ENCODE assay signal across 36 cellular contexts in genomic region chr16:61480250-61480649, GRCh38.
DNase-seq lines count a peak whose midpoint lies in the region; ATAC-seq, FAIRE-seq and TF ChIP-seq lines count a peak whose summit lies in the region.
"Had no signal": no experiment of that assay in that cellular context is flagged by ENCODE, and none has a peak within 500 bp of the region (broad histone marks: within the 10 kb centered on the region; RNA-seq: fewer than 3 reads in every experiment).

No MANE protein-coding gene starts in this region.

- no peak for TF ChIP-seq POLR2A in HepG2 (IDR thresholded peaks at IDR 0.05; ENCODE audit: insufficient read depth in 1 of 2, low read depth in 2 of 2, low read length in 2 of 2)
- TF ChIP-seq POLR2A in right lobe of liver (IDR thresholded peaks at IDR 0.05): no peak
- TF ChIP-seq POLR2A in IMR-90 (IDR thresholded peaks at IDR 0.05; ENCODE audit: low read depth, low read length): no peak
- TF ChIP-seq POLR2A in K562 (conservative IDR thresholded peaks at IDR 0.05): no peak
- no peak for TF ChIP-seq POLR2A in H1 (IDR thresholded peaks at IDR 0.05; ENCODE audit: control extremely low read depth in 1 of 2, low read depth in 2 of 2, low read length in 2 of 2)

- no peaks in the 10 kb centered on the region for H3K4me1 Mint-ChIP-seq in activated CD4-positive, alpha-beta T cell treated with anti-CD3 and anti-CD28 coated beads for 36 hours
- H3K4me1 Mint-ChIP-seq: B cell; CD14-positive monocyte; CD4-positive, alpha-beta memory T cell; CD4-positive, CD25-positive, alpha-beta regulatory T cell; CD8-positive, alpha-beta memory T cell had no signal

- no peaks in the 10 kb centered on the region for H3K36me3 Mint-ChIP-seq in activated CD4-positive, alpha-beta T cell treated with anti-CD3 and anti-CD28 coated beads for 36 hours (ENCODE audit: low read depth)
- H3K36me3 Mint-ChIP-seq: CD14-positive monocyte; CD4-positive, alpha-beta memory T cell; CD4-positive, CD25-positive, alpha-beta regulatory T cell; CD8-positive, alpha-beta memory T cell; CD8-positive, alpha-beta T cell had no signal

- no peaks in the 10 kb centered on the region for H3K9me1 ChIP-seq in IMR-90 (ENCODE audit: insufficient read depth, low read length)
- H3K9me1 ChIP-seq in K562 (ENCODE audit: control insufficient read depth, insufficient read depth, low read length): no peaks in the 10 kb centered on the region

- H2BK15ac ChIP-seq in IMR-90 (ENCODE audit: low read depth, low read length): no peak overlapping the region
- H2BK15ac ChIP-seq in H1 (ENCODE audit: low read length): no peak overlapping the region

- H3K9me3 ChIP-seq in HepG2 (ENCODE audit: low read length) (peaks cover 72% of the 10 kb centered on the region), right lobe of liver (no peaks in the 10 kb centered on the region), IMR-90 (ENCODE audit: control insufficient read depth, insufficient read depth, low read length) (peaks cover 2% of the 10 kb centered on the region; the same call in 1 of the 2 replicates), K562 (replicated peaks; ENCODE audit: control insufficient read depth, insufficient read depth, low read depth, low read length) (no peaks in the 10 kb centered on the region), H1 (ENCODE audit: insufficient read depth in 2 of 2, low read depth in 1 of 2, low read length in 1 of 2) (no peaks in the 10 kb centered on the region), hepatocyte (ENCODE audit: low read depth) (no peaks in the 10 kb centered on the region)
- H3K9me3 ChIP-seq: A549; BE2C; BLaER1; BLaER1 treated with 17β-estradiol and CSF1 and Interleukin-3, amounts not matched to agents 10 nM and 100 nM; Caco-2 had no signal

- H4K20me1 ChIP-seq in HepG2 (ENCODE audit: insufficient read depth, low read length) (no peaks in the 10 kb centered on the region), IMR-90 (ENCODE audit: insufficient read depth, low read length) (no peaks in the 10 kb centered on the region), K562 (replicated peaks; ENCODE audit: control insufficient read depth, insufficient read depth, low read length) (no peaks in the 10 kb centered on the region), H1 (replicated peaks in 1 of 2; ENCODE audit: control insufficient read depth in 1 of 2, insufficient read depth in 2 of 2, low read length in 2 of 2) (no peaks in the 10 kb centered on the region), hepatocyte (ENCODE audit: insufficient read depth, poor library complexity, severe bottlenecking) (no peaks in the 10 kb centered on the region)
- H4K20me1 ChIP-seq: BLaER1; BLaER1 treated with 17β-estradiol and CSF1 and Interleukin-3, amounts not matched to agents 10 nM and 100 nM had no signal

- H3K79me2 ChIP-seq in HepG2 (ENCODE audit: insufficient read depth, low read length): no peaks in the 10 kb centered on the region
- no peaks in the 10 kb centered on the region for H3K79me2 ChIP-seq in K562 (ENCODE audit: control insufficient read depth, insufficient read depth, low read length)
- no peaks in the 10 kb centered on the region for H3K79me2 ChIP-seq in H1 (ENCODE audit: control insufficient read depth in 1 of 2, insufficient read depth in 2 of 2, low read length in 2 of 2)
- H3K79me2 ChIP-seq in hepatocyte: no peaks in the 10 kb centered on the region

- no peak overlapping the region for H2BK120ac ChIP-seq in IMR-90 (ENCODE audit: low read depth, low read length)
- no peak overlapping the region for H2BK120ac ChIP-seq in H1 (replicated peaks; ENCODE audit: low read depth, low read length)

- no peaks in the 10 kb centered on the region for H3K23me2 ChIP-seq in H1 (ENCODE audit: low read depth, low read length)

- H3K18ac ChIP-seq in IMR-90 (ENCODE audit: low read depth, low read length) (no peak overlapping the region), H1 (ENCODE audit: extremely low read depth, low read length) (no peak overlapping the region)

- no peak overlapping the region for H2AK9ac ChIP-seq in IMR-90 (replicated peaks; ENCODE audit: low read depth, low read length, poor library complexity)

- BruUV-seq in HepG2 (replicated peaks; lab: Mats Ljungman, UMichigan) (no TSS peak), IMR-90 (replicated peaks; lab: Mats Ljungman, UMichigan) (no TSS peak), K562 (replicated peaks; lab: Mats Ljungman, UMichigan) (no TSS peak)

- TF ChIP-seq EP300 in HepG2 (IDR thresholded peaks at IDR 0.05; ENCODE audit: low read depth in 2 of 2, low read length in 2 of 2): no peak
- TF ChIP-seq EP300 in HepG2 (CRISPR knock-in tag; IDR thresholded peaks at IDR 0.05; ENCODE audit: borderline replicate concordance): no peak
- TF ChIP-seq EP300 in K562 (IDR thresholded peaks at IDR 0.05; ENCODE audit: low read length): no peak
- TF ChIP-seq EP300 in H1 (IDR thresholded peaks at IDR 0.05; ENCODE audit: borderline replicate concordance in 1 of 2, low read depth in 2 of 2, low read length in 2 of 2): no peak

- no peak overlapping the region for H2BK12ac ChIP-seq in H1 (ENCODE audit: low read depth, low read length)

- POLR2A ChIA-PET in HepG2 (lab: Yijun Ruan, JAX): no interaction called here
- POLR2A ChIA-PET in IMR-90 (lab: Charles Lee; ENCODE audit: unreplicated experiment): interaction anchor here (0.5 kb wide), 1 partner anchor 688 kb away, joined by 8 read pairs; no protein-coding TSS in a partner anchor
- POLR2A ChIA-PET in K562 (lab: Yijun Ruan, JAX): no interaction called here
- POLR2A ChIA-PET in H1 (lab: Charles Lee; ENCODE audit: partially characterized antibody): no interaction called here
- POLR2A ChIA-PET in activated CD4-positive, alpha-beta T cell treated with anti-CD3 and anti-CD28 coated beads for 36 hours (lab: Charles Lee): no interaction called here

- H3K4me1 ChIP-seq in HepG2 (ENCODE audit: insufficient read depth, low read length) (no peaks in the 10 kb centered on the region), right lobe of liver (no peaks in the 10 kb centered on the region), IMR-90 (ENCODE audit: control insufficient read depth, insufficient read depth, low read length) (no peaks in the 10 kb centered on the region), K562 (replicated peaks in 1 of 2; ENCODE audit: control insufficient read depth in 2 of 2, insufficient read depth in 2 of 2, low read length in 2 of 2) (no peaks in the 10 kb centered on the region), H1 (replicated peaks in 1 of 4; ENCODE audit: control insufficient read depth in 3 of 4, insufficient read depth in 4 of 4, low read length in 3 of 4) (no peaks in the 10 kb centered on the region), hepatocyte (ENCODE audit: insufficient read depth) (no peaks in the 10 kb centered on the region)
- H3K4me1 ChIP-seq: A549; BE2C; BLaER1; BLaER1 treated with 17β-estradiol and CSF1 and Interleukin-3, amounts not matched to agents 10 nM and 100 nM; Caco-2 had no signal

- no peak for DNase-seq in HepG2 (ENCODE audit: low spot score)
- no peak for DNase-seq in right lobe of liver
- DNase-seq in IMR-90: no peak
- DNase-seq in K562 (ENCODE audit: extremely low read depth in 1 of 4, low spot score in 3 of 4): no peak
- no peak for DNase-seq in H1 (ENCODE audit: low read depth in 1 of 2, low spot score in 2 of 2)
- no peak for DNase-seq in activated CD4-positive, alpha-beta T cell treated with anti-CD3 and anti-CD28 coated beads for 36 hours
- DNase-seq in hepatocyte (ENCODE audit: low spot score): no peak
- DNase-seq in NCI-H526 treated with DMSO at 0.1 percent for 48 hours (lab: John Stamatoyannopoulos, UW): no peak
- DNase-seq: 8988T; ACHN; AML-193; BE2C; C1 segment of cervical spinal cord; Caco-2; Calu3; CD4-positive, alpha-beta memory T cell; CD4-positive, alpha-beta T cell; CD4-positive, CD25-positive, alpha-beta regulatory T cell; CD8-positive, alpha-beta memory T cell; CD8-positive, alpha-beta T cell; COR-L47; DMS 273 treated with DMSO at 0.1 percent for 48 hours; DMS153; DMS53; DMS79; DMS79 treated with DMSO at 0.1 percent for 48 hours; DND-41; EL had no signal

- H3K4me2 ChIP-seq in HepG2 (ENCODE audit: low read depth, low read length) (no peak overlapping the region), IMR-90 (ENCODE audit: low read depth, low read length) (no peak overlapping the region), K562 (ENCODE audit: insufficient read depth, low read length) (no peak overlapping the region), H1 (ENCODE audit: insufficient read depth in 1 of 2, low read depth in 2 of 2, low read length in 2 of 2) (no peak overlapping the region), hepatocyte (no peak overlapping the region)
- H3K4me2 ChIP-seq: A549; BLaER1; BLaER1 treated with 17β-estradiol and CSF1 and Interleukin-3, amounts not matched to agents 10 nM and 100 nM had no signal

- H4K91ac ChIP-seq in IMR-90 (ENCODE audit: insufficient read depth, low read depth, low read length) (no peak overlapping the region), H1 (replicated peaks; ENCODE audit: insufficient read length, low read length) (no peak overlapping the region)

- H3K27me3 ChIP-seq in HepG2 (ENCODE audit: control insufficient read depth in 1 of 2, insufficient read depth in 2 of 2, low read length in 2 of 2) (no peaks in the 10 kb centered on the region), right lobe of liver (no peaks in the 10 kb centered on the region), IMR-90 (ENCODE audit: control insufficient read depth, insufficient read depth, low read length) (no peaks in the 10 kb centered on the region), K562 (ENCODE audit: control insufficient read depth in 2 of 2, insufficient read depth in 2 of 2, low read length in 2 of 2) (no peaks in the 10 kb centered on the region), H1 (replicated peaks in 1 of 4; ENCODE audit: control insufficient read depth in 3 of 4, extremely low read depth in 1 of 4, insufficient read depth in 3 of 4, low read length in 3 of 4) (no peaks in the 10 kb centered on the region), hepatocyte (no peaks in the 10 kb centered on the region)
- H3K27me3 ChIP-seq: BE2C; BLaER1; BLaER1 treated with 17β-estradiol and CSF1 and Interleukin-3, amounts not matched to agents 10 nM and 100 nM had no signal

- H3K4me3 ChIP-seq in HepG2 (replicated peaks in 1 of 3; ENCODE audit: insufficient read depth in 1 of 3, low read depth in 2 of 3, low read length in 3 of 3) (no peak overlapping the region), right lobe of liver (no peak overlapping the region), IMR-90 (ENCODE audit: insufficient read depth, low read depth, low read length) (no peak overlapping the region), K562 (no peak overlapping the region), H1 (ENCODE audit: extremely low read depth in 1 of 4, insufficient read depth in 2 of 4, low read depth in 3 of 4, low read length in 4 of 4) (no peak overlapping the region), hepatocyte (no peak overlapping the region)
- H3K4me3 ChIP-seq: A549; BLaER1; BLaER1 treated with 17β-estradiol and CSF1 and Interleukin-3, amounts not matched to agents 10 nM and 100 nM had no signal

- H2BK5ac ChIP-seq in IMR-90 (ENCODE audit: low read depth, low read length, poor library complexity, severe bottlenecking) (no peak overlapping the region), H1 (ENCODE audit: low read depth, low read length) (no peak overlapping the region)

- no peak for ATAC-seq in HepG2
- no peak for ATAC-seq in right lobe of liver
- no peak for ATAC-seq in IMR-90 (ENCODE audit: low read depth)
- no peak for ATAC-seq in K562
- no peak for ATAC-seq in activated CD4-positive, alpha-beta T cell treated with anti-CD3 and anti-CD28 coated beads for 36 hours
- ATAC-seq: A549; CD8-positive, alpha-beta T cell had no signal

- no peak overlapping the region for H3K56ac ChIP-seq in IMR-90 (ENCODE audit: extremely low read depth, insufficient read depth, low read length)
- no peak overlapping the region for H3K56ac ChIP-seq in H1 (replicated peaks; ENCODE audit: insufficient read length, low read depth, low read length)

- H2AFZ ChIP-seq in HepG2 (ENCODE audit: low read length) (no peak overlapping the region), IMR-90 (replicated peaks; ENCODE audit: low read length, poor library complexity) (no peak overlapping the region), K562 (ENCODE audit: low read depth, low read length) (no peak overlapping the region), H1 (ENCODE audit: low read length) (no peak overlapping the region), hepatocyte (no peak overlapping the region)

- no peaks in the 10 kb centered on the region for H3K9me2 ChIP-seq in hepatocyte (replicated peaks; ENCODE audit: insufficient read depth)

- no peaks in the 10 kb centered on the region for H3K27me3 Mint-ChIP-seq in activated CD4-positive, alpha-beta T cell treated with anti-CD3 and anti-CD28 coated beads for 36 hours
- H3K27me3 Mint-ChIP-seq: B cell; CD4-positive, alpha-beta memory T cell; CD4-positive, alpha-beta T cell; CD4-positive, CD25-positive, alpha-beta regulatory T cell; CD8-positive, alpha-beta memory T cell had no signal

- WGBS in HepG2 (ENCODE audit: low lambda C conversion rate): 0% methylated on average over 1 of the region's 1 CpG
- WGBS in right lobe of liver (ENCODE audit: insufficient coverage, low coverage, low lambda C conversion rate, missing lambda C conversion rate): 62% methylated on average over 1 of the region's 1 CpG
- no CpG with 5 or more reads among the region's 1 CpG for whole genome bisulfite sequencing in IMR-90 (ENCODE audit: extremely low coverage in 2 of 2, insufficient read length in 1 of 2), 2 experiments
- 6% methylated on average over 1 of the region's 1 CpG for WGBS in K562 (ENCODE audit: insufficient coverage, low coverage, missing lambda C conversion rate)
- 86% methylated on average over 1 of the region's 1 CpG; no CpG with 5 or more reads in 1 of the 2 experiments for whole genome bisulfite sequencing in H1 (ENCODE audit: extremely low coverage in 1 of 2, insufficient coverage in 1 of 2, insufficient read length in 1 of 2, insufficient replicate concordance in 2 of 2, low coverage in 1 of 2, low lambda C conversion rate in 2 of 2, missing lambda C conversion rate in 1 of 2), 2 experiments
- WGBS in hepatocyte (ENCODE audit: low lambda C conversion rate, missing lambda C conversion rate): 92% methylated on average over 1 of the region's 1 CpG

- H4K5ac ChIP-seq in IMR-90 (ENCODE audit: low read depth, low read length): no peak overlapping the region
- no peak overlapping the region for H4K5ac ChIP-seq in H1 (ENCODE audit: insufficient read length, low read depth, low read length)

- TF ChIP-seq CTCF in HepG2 (CRISPR knock-in tag; IDR thresholded peaks at IDR 0.05) (no peak), right lobe of liver (IDR thresholded peaks at IDR 0.05) (no peak), IMR-90 (conservative IDR thresholded peaks at IDR 0.05; ENCODE audit: low read depth, low read length) (no peak), K562 (IDR thresholded peaks at IDR 0.05 in 2 of 3, conservative IDR thresholded peaks at IDR 0.05 in 1 of 3; ENCODE audit: insufficient read depth in 2 of 3, low read depth in 1 of 3, low read length in 3 of 3) (no peak), H1 (IDR thresholded peaks at IDR 0.05; ENCODE audit: control extremely low read depth in 1 of 3, insufficient read depth in 1 of 3, low read depth in 1 of 3, low read length in 3 of 3) (no peak), hepatocyte (IDR thresholded peaks at IDR 0.05; ENCODE audit: poor library complexity) (no peak)

- H3K27ac Mint-ChIP-seq in activated CD4-positive, alpha-beta T cell treated with anti-CD3 and anti-CD28 coated beads for 36 hours: no peak overlapping the region
- H3K27ac Mint-ChIP-seq: B cell; CD14-positive monocyte; CD4-positive, alpha-beta memory T cell; CD4-positive, alpha-beta T cell; CD4-positive, CD25-positive, alpha-beta regulatory T cell; CD8-positive, alpha-beta memory T cell; CD8-positive, alpha-beta T cell had no signal

- H3K14ac ChIP-seq in IMR-90 (replicated peaks; ENCODE audit: low read depth, low read length): no peak overlapping the region
- no peak overlapping the region for H3K14ac ChIP-seq in H1 (ENCODE audit: insufficient read length)

- FAIRE-seq in HepG2 (lab: Jason Lieb, UNC): no peak
- no peak for FAIRE-seq in K562 (lab: Jason Lieb, UNC)
- FAIRE-seq in H1 (lab: Jason Lieb, UNC): no peak
- FAIRE-seq: A549, D721Med had no signal

- H3K4ac ChIP-seq in IMR-90 (ENCODE audit: low read depth, low read length) (no peak overlapping the region), H1 (replicated peaks; ENCODE audit: insufficient read length, low read depth, low read length) (no peak overlapping the region)

- H4K8ac ChIP-seq in IMR-90 (ENCODE audit: low read depth in 2 of 2, low read length in 2 of 2) (no peak overlapping the region), H1 (ENCODE audit: extremely low read depth, insufficient read depth, low read length) (no peak overlapping the region)

- no peak overlapping the region for H3K4me3 Mint-ChIP-seq in activated CD4-positive, alpha-beta T cell treated with anti-CD3 and anti-CD28 coated beads for 36 hours
- H3K4me3 Mint-ChIP-seq: B cell; CD14-positive monocyte; CD4-positive, alpha-beta memory T cell; CD4-positive, alpha-beta T cell; CD4-positive, CD25-positive, alpha-beta regulatory T cell; CD8-positive, alpha-beta memory T cell; CD8-positive, alpha-beta T cell had no signal

- H3K23ac ChIP-seq in IMR-90 (ENCODE audit: low read depth, low read length) (no peak overlapping the region), H1 (ENCODE audit: insufficient read length) (no peak overlapping the region)

- TF ChIP-seq RAD21 in HepG2 (CRISPR knock-in tag; IDR thresholded peaks at IDR 0.05) (no peak), IMR-90 (IDR thresholded peaks at IDR 0.05; ENCODE audit: low read length) (no peak), K562 (CRISPR knock-in tag; conservative IDR thresholded peaks at IDR 0.05 in 1 of 2, IDR thresholded peaks at IDR 0.05 in 1 of 2) (no peak), H1 (IDR thresholded peaks at IDR 0.05 in 1 of 2, conservative IDR thresholded peaks at IDR 0.05 in 1 of 2; ENCODE audit: low read depth in 2 of 2, low read length in 2 of 2) (no peak)

- H2BK20ac ChIP-seq in IMR-90 (ENCODE audit: low read depth, low read length): no peak overlapping the region
- H2BK20ac ChIP-seq in H1 (ENCODE audit: low read length): no peak overlapping the region

- H3K9ac ChIP-seq in HepG2 (ENCODE audit: insufficient read depth, low read depth, low read length) (no peak overlapping the region), IMR-90 (ENCODE audit: low read depth, low read length) (no peak overlapping the region), K562 (ENCODE audit: insufficient read depth in 1 of 2, low read depth in 2 of 2, low read length in 2 of 2) (no peak overlapping the region), H1 (replicated peaks in 1 of 4; ENCODE audit: extremely low read depth in 1 of 4, low read depth in 3 of 4, low read length in 3 of 4) (no peak overlapping the region)
- H3K9ac ChIP-seq: BLaER1; BLaER1 treated with 17β-estradiol and CSF1 and Interleukin-3, amounts not matched to agents 10 nM and 100 nM had no signal

- H2AK5ac ChIP-seq in IMR-90 (ENCODE audit: low read depth, low read length): no peak overlapping the region
- H2AK5ac ChIP-seq in H1 (ENCODE audit: low read depth, low read length): no peak overlapping the region

- peaks cover 21% of the 10 kb centered on the region for H3K9me3 Mint-ChIP-seq in activated CD4-positive, alpha-beta T cell treated with anti-CD3 and anti-CD28 coated beads for 36 hours (ENCODE audit: low read depth)

- dilution Hi-C loops in IMR-90 (cut with HindIII; ENCODE audit: low sequenced_read_pairs, unreplicated experiment): no loop called here

- H3K27ac ChIP-seq in HepG2 (ENCODE audit: extremely low read length, insufficient read depth, low read length) (no peak overlapping the region), right lobe of liver (no peak overlapping the region), IMR-90 (ENCODE audit: insufficient read depth, low read length) (no peak overlapping the region), K562 (ENCODE audit: extremely low read depth, low read depth, low read length) (no peak overlapping the region), H1 (ENCODE audit: low read depth, low read length) (no peak overlapping the region), hepatocyte (no peak overlapping the region)
- H3K27ac ChIP-seq: 22Rv1; A549; BLaER1; BLaER1 treated with 17β-estradiol and CSF1 and Interleukin-3, amounts not matched to agents 10 nM and 100 nM; C4-2B had no signal

- intact Hi-C loops in HepG2 (cut with micrococcal nuclease; ENCODE audit: unreplicated experiment) (no loop called here), right lobe of liver (cut with DNase I) (no loop called here), IMR-90 (cut with micrococcal nuclease) (no loop called here), K562 (cut with micrococcal nuclease) (no loop called here)
- intact Hi-C loops in activated CD4-positive, alpha-beta T cell treated with anti-CD3 and anti-CD28 coated beads for 36 hours (cut with DNase I, micrococcal nuclease): no loop called here

- H3K36me3 ChIP-seq in HepG2 (replicated peaks in 1 of 2; ENCODE audit: control insufficient read depth in 1 of 2, insufficient read depth in 2 of 2, low read length in 2 of 2) (no peaks in the 10 kb centered on the region), right lobe of liver (no peaks in the 10 kb centered on the region), IMR-90 (ENCODE audit: control insufficient read depth, insufficient read depth, low read length) (no peaks in the 10 kb centered on the region), K562 (ENCODE audit: control insufficient read depth, insufficient read depth, low read length) (no peaks in the 10 kb centered on the region), H1 (ENCODE audit: control insufficient read depth in 2 of 4, insufficient read depth in 4 of 4, low read length in 3 of 4) (no peaks in the 10 kb centered on the region), hepatocyte (replicated peaks; ENCODE audit: insufficient read depth, low read depth) (no peaks in the 10 kb centered on the region)
- H3K36me3 ChIP-seq: BE2C; BLaER1; BLaER1 treated with 17β-estradiol and CSF1 and Interleukin-3, amounts not matched to agents 10 nM and 100 nM had no signal

- H3K79me1 ChIP-seq in IMR-90 (ENCODE audit: low read depth in 1 of 2, low read length in 2 of 2) (no peaks in the 10 kb centered on the region), H1 (ENCODE audit: low read depth, low read length) (no peaks in the 10 kb centered on the region)

- in situ Hi-C loops in HepG2 (cut with HindIII; ENCODE audit: extremely low pct_ligation_motif_present, low pct_unique_long_range_greater_than_20kb) (no loop called here), IMR-90 (cut with MboI; ENCODE audit: low sequenced_read_pairs) (no loop called here), K562 (cut with MboI) (no loop called here)

- CTCF ChIA-PET in HepG2 (lab: Yijun Ruan, JAX; ENCODE audit: low intra/inter-chr PET ratio, low total read pairs): no interaction called here
- CTCF ChIA-PET in IMR-90 (lab: Yijun Ruan, JAX): no interaction called here
- CTCF ChIA-PET in K562 (lab: Yijun Ruan, JAX; ENCODE audit: low intra/inter-chr PET ratio): no interaction called here
- CTCF ChIA-PET in H1 (lab: Charles Lee; ENCODE audit: partially characterized antibody): no interaction called here
- CTCF ChIA-PET in activated CD4-positive, alpha-beta T cell treated with anti-CD3 and anti-CD28 coated beads for 36 hours (lab: Charles Lee): no interaction called here

Comparison
In these comparisons a context has a peak if more than half of its experiments do, and no peak if none do; other contexts are left out.
1. Of the 241 proteins assayed by ChIP-seq in both HepG2 and K562: peak only in HepG2: none; only in K562: none; in both: CEBPB; in neither: 239; mixed calls (peak in some experiments, not most) for 1.